ENCODE assay signal across 19 cellular contexts in genomic region chr9:37229882-37230482, GRCh38.
DNase-seq lines count a peak whose midpoint lies in the region; ATAC-seq and TF ChIP-seq lines count a peak whose summit lies in the region.
"Had no signal": no experiment of that assay in that cellular context is flagged by ENCODE, and none has a peak within 500 bp of the region (broad histone marks: within the 10 kb centered on the region; RNA-seq: fewer than 3 reads in every experiment).

No MANE protein-coding gene starts in this region.

- intact Hi-C loops in MCF 10A (cut with micrococcal nuclease) = no loop called here
- intact Hi-C loops in mammary epithelial cell (cut with micrococcal nuclease) = no loop called here
- intact Hi-C loops in ascending aorta (cut with DNase I) = no loop called here

- H3K9me3 ChIP-seq in mammary epithelial cell (replicated peaks; ENCODE audit: insufficient read depth, low read length) = no peaks in the 10 kb centered on the region
- no peaks in the 10 kb centered on the region for H3K9me3 ChIP-seq in fibroblast of lung (ENCODE audit: control insufficient read depth, insufficient read depth, low read depth, low read length)
- no peaks in the 10 kb centered on the region for H3K9me3 ChIP-seq in ascending aorta
- H3K9me3 ChIP-seq: psoas muscle had no signal

- no peak overlapping the region for H3K4me3 ChIP-seq in mammary epithelial cell (replicated peaks in 1 of 3; ENCODE audit: insufficient read depth in 1 of 3, low read depth in 2 of 3, low read length in 3 of 3)
- H3K4me3 ChIP-seq in fibroblast of lung (replicated peaks in 1 of 4; ENCODE audit: control extremely low read depth in 1 of 4, insufficient read depth in 1 of 4, low read depth in 3 of 4, low read length in 4 of 4) = no peak overlapping the region
- no peak overlapping the region for H3K4me3 ChIP-seq in ascending aorta
- H3K4me3 ChIP-seq: psoas muscle had no signal

- POLR2A ChIA-PET in MCF 10A (lab: Yijun Ruan, JAX) = interaction anchor here (0.9 kb wide), 1 partner anchor 13 kb away, joined by 6 read pairs; no protein-coding TSS in a partner anchor

- no peak overlapping the region for H3K4me2 ChIP-seq in mammary epithelial cell (ENCODE audit: insufficient read depth, low read depth, low read length)
- H3K4me2 ChIP-seq in fibroblast of lung (ENCODE audit: extremely low read depth, insufficient read depth, low read length) = no peak overlapping the region

- no peaks in the 10 kb centered on the region for H3K79me2 ChIP-seq in mammary epithelial cell (ENCODE audit: insufficient read depth, low read length)
- no peaks in the 10 kb centered on the region for H3K79me2 ChIP-seq in fibroblast of lung (ENCODE audit: control insufficient read depth, insufficient read depth, low read length)

- H3K4me3 Mint-ChIP-seq in MCF 10A (ENCODE audit: unreplicated experiment) = no peak overlapping the region
- no peak overlapping the region for H3K4me3 Mint-ChIP-seq in immature natural killer cell
- H3K4me3 Mint-ChIP-seq in glutamatergic neuron (ENCODE audit: unreplicated experiment) = no peak overlapping the region
- H3K4me3 Mint-ChIP-seq: CD4-positive, CD25-positive, alpha-beta regulatory T cell; memory B cell; nephron progenitor cell; stimulated activated naive B cell treated with anti-CD40 and anti-IgM and Interleukin-4, amounts not matched to agents 10 μg/mL and 1 μg/mL and 100 μg/mL, for 72 hours; T-cell had no signal

- no peak overlapping the region for H3K27ac ChIP-seq in mammary epithelial cell (ENCODE audit: insufficient read depth, low read depth, low read length)
- H3K27ac ChIP-seq in fibroblast of lung (ENCODE audit: insufficient read depth, low read length) = no peak overlapping the region
- H3K27ac ChIP-seq in ascending aorta = no peak overlapping the region
- H3K27ac ChIP-seq: psoas muscle had no signal

- 94% methylated on average over 4 of the region's 4 CpGs for WGBS in mammary epithelial cell (ENCODE audit: low coverage, missing lambda C conversion rate)

- peak; percentile 54 for DNase-seq in MCF 10A (ENCODE audit: unreplicated experiment)
- DNase-seq in mammary epithelial cell = no peak
- peak; percentile 18 for DNase-seq in RKO (ENCODE audit: low spot score)
- peak; percentile 6 to 44 for DNase-seq in fibroblast of lung (ENCODE audit: low read depth in 2 of 2)
- no peak for DNase-seq in immature natural killer cell
- DNase-seq in ascending aorta (ENCODE audit: low spot score in 2 of 2) = no peak
- no peak for DNase-seq in glutamatergic neuron
- DNase-seq: CD4-positive, CD25-positive, alpha-beta regulatory T cell; NCI-H1048; NCI-H2081 treated with DMSO at 0.1 percent for 48 hours; NCI-H774; nephron progenitor cell; psoas muscle; stimulated activated CD4-positive, alpha-beta T cell treated with anti-CD3 and anti-CD28 coated beads, Interleukin-12 subunit alpha, Interleukin-12 subunit beta, amount 100 ng/mL, for 4 hours; stimulated activated naive B cell treated with anti-CD40 and anti-IgM and Interleukin-4, amounts not matched to agents 10 μg/mL and 1 μg/mL and 100 μg/mL, for 72 hours; T-cell; trophoblast cell had no signal

- no peaks in the 10 kb centered on the region for H3K27me3 Mint-ChIP-seq in MCF 10A (ENCODE audit: insufficient read depth, unreplicated experiment)
- H3K27me3 Mint-ChIP-seq in immature natural killer cell (ENCODE audit: low read depth in 3 of 3) = no peaks in the 10 kb centered on the region
- no peaks in the 10 kb centered on the region for H3K27me3 Mint-ChIP-seq in glutamatergic neuron (ENCODE audit: unreplicated experiment)
- H3K27me3 Mint-ChIP-seq: CD4-positive, CD25-positive, alpha-beta regulatory T cell; memory B cell; stimulated activated naive B cell treated with anti-CD40 and anti-IgM and Interleukin-4, amounts not matched to agents 10 μg/mL and 1 μg/mL and 100 μg/mL, for 72 hours; T-cell had no signal

- no peak for ATAC-seq in GM19328 (IDR thresholded peaks at IDR 0.05; ENCODE audit: unreplicated experiment)
- ATAC-seq: psoas muscle; stimulated activated naive B cell treated with anti-CD40 and anti-IgM and Interleukin-4, amounts not matched to agents 10 μg/mL and 1 μg/mL and 100 μg/mL, for 72 hours; T-cell had no signal

- H3K27me3 ChIP-seq in mammary epithelial cell (ENCODE audit: insufficient read depth, low read length) = no peaks in the 10 kb centered on the region
- H3K27me3 ChIP-seq in fibroblast of lung (ENCODE audit: control insufficient read depth, insufficient read depth, low read length) = no peaks in the 10 kb centered on the region
- no peaks in the 10 kb centered on the region for H3K27me3 ChIP-seq in ascending aorta

- H3K36me3 ChIP-seq in mammary epithelial cell (ENCODE audit: insufficient read depth, low read length) = peaks cover 2% of the 10 kb centered on the region
- no peaks in the 10 kb centered on the region for H3K36me3 ChIP-seq in fibroblast of lung (ENCODE audit: control insufficient read depth, insufficient read depth, low read length)
- no peaks in the 10 kb centered on the region for H3K36me3 ChIP-seq in ascending aorta

- no TSS peak for BruUV-seq in MCF 10A (replicated peaks; lab: Mats Ljungman, UMichigan)
- no TSS peak for BruUV-seq in mammary epithelial cell (replicated peaks; lab: Mats Ljungman, UMichigan)

- H2AFZ ChIP-seq in mammary epithelial cell (ENCODE audit: low read depth, low read length) (no peak overlapping the region), fibroblast of lung (ENCODE audit: low read length) (no peak overlapping the region)

- peaks cover 7% of the 10 kb centered on the region for H3K9me3 Mint-ChIP-seq in MCF 10A (ENCODE audit: unreplicated experiment)
- no peaks in the 10 kb centered on the region for H3K9me3 Mint-ChIP-seq in immature natural killer cell
- H3K9me3 Mint-ChIP-seq in glutamatergic neuron (ENCODE audit: unreplicated experiment) = no peaks in the 10 kb centered on the region
- H3K9me3 Mint-ChIP-seq: nephron progenitor cell, T-cell had no signal

- TF ChIP-seq CTCF in MCF 10A (IDR thresholded peaks at IDR 0.05; ENCODE audit: unreplicated experiment) (no peak), mammary epithelial cell (conservative IDR thresholded peaks at IDR 0.05 in 1 of 2, IDR thresholded peaks at IDR 0.05 in 1 of 2; ENCODE audit: extremely low read depth in 1 of 2, insufficient read depth in 1 of 2, low read depth in 1 of 2, low read length in 2 of 2) (no peak), fibroblast of lung (conservative IDR thresholded peaks at IDR 0.05 in 1 of 2, IDR thresholded peaks at IDR 0.05 in 1 of 2; ENCODE audit: low read depth in 1 of 2, low read length in 2 of 2) (no peak), ascending aorta (IDR thresholded peaks at IDR 0.05) (no peak), glutamatergic neuron (IDR thresholded peaks at IDR 0.05; ENCODE audit: partially characterized antibody, unreplicated experiment) (no peak)

- H3K4me1 ChIP-seq in mammary epithelial cell (ENCODE audit: insufficient read depth, low read length) = no peaks in the 10 kb centered on the region
- H3K4me1 ChIP-seq in fibroblast of lung (ENCODE audit: control insufficient read depth, extremely low read depth, insufficient read depth, low read length) = no peaks in the 10 kb centered on the region
- no peaks in the 10 kb centered on the region for H3K4me1 ChIP-seq in ascending aorta
- H3K4me1 ChIP-seq: psoas muscle had no signal

- H3K4me1 Mint-ChIP-seq in MCF 10A (ENCODE audit: insufficient read depth, unreplicated experiment) = no peaks in the 10 kb centered on the region
- H3K4me1 Mint-ChIP-seq in immature natural killer cell = peaks cover 18 to 32% of the 10 kb centered on the region in 2 donors
- no peaks in the 10 kb centered on the region for H3K4me1 Mint-ChIP-seq in glutamatergic neuron (ENCODE audit: low read depth, unreplicated experiment)

- CTCF ChIA-PET in MCF 10A (lab: Yijun Ruan, JAX) (interaction anchor here (0.6 kb wide), 2 partner anchors 32 to 40 kb away, joined by 3 to 6 read pairs; no protein-coding TSS in a partner anchor), mammary epithelial cell (lab: Charles Lee; ENCODE audit: low non-redundant PET) (no interaction called here)

- H4K20me1 ChIP-seq in mammary epithelial cell (ENCODE audit: insufficient read depth, low read length) (no peaks in the 10 kb centered on the region), fibroblast of lung (ENCODE audit: control insufficient read depth, extremely low read depth, insufficient read depth, low read length) (no peaks in the 10 kb centered on the region)

- peak overlapping the region; percentile 49 for H3K27ac Mint-ChIP-seq in MCF 10A (ENCODE audit: low read depth, unreplicated experiment)
- H3K27ac Mint-ChIP-seq in immature natural killer cell = no peak overlapping the region
- H3K27ac Mint-ChIP-seq in glutamatergic neuron (ENCODE audit: unreplicated experiment) = no peak overlapping the region
- H3K27ac Mint-ChIP-seq: CD4-positive, CD25-positive, alpha-beta regulatory T cell; memory B cell; nephron progenitor cell; stimulated activated naive B cell treated with anti-CD40 and anti-IgM and Interleukin-4, amounts not matched to agents 10 μg/mL and 1 μg/mL and 100 μg/mL, for 72 hours; T-cell had no signal

- in situ Hi-C loops in mammary epithelial cell (cut with MboI; ENCODE audit: low sequenced_read_pairs in 2 of 2) = loop anchor here in 1 of 2 donors (5.0 kb wide), 1 partner anchor 37 kb away; no protein-coding TSS in a partner anchor

- dilution Hi-C loops in mammary epithelial cell (cut with HindIII; ENCODE audit: low sequenced_read_pairs) = no loop called here

- H3K9ac ChIP-seq in mammary epithelial cell (ENCODE audit: insufficient read depth, low read length) (no peak overlapping the region), fibroblast of lung (ENCODE audit: insufficient read depth, low read length) (no peak overlapping the region)

- H3K36me3 Mint-ChIP-seq in MCF 10A (ENCODE audit: insufficient read depth, unreplicated experiment) (peaks cover 8% of the 10 kb centered on the region), immature natural killer cell (peaks cover 3 to 7% (median 5%) of the 10 kb centered on the region in 3 donors), glutamatergic neuron (ENCODE audit: unreplicated experiment) (no peaks in the 10 kb centered on the region)

Comparison
In these comparisons a context has a peak if more than half of its experiments do, and no peak if none do; other contexts are left out.
1. DNase-seq: peak in MCF 10A (single experiment), RKO (single experiment) and fibroblast of lung (2 of 2); none in mammary epithelial cell (single experiment), immature natural killer cell (0 of 3), ascending aorta (0 of 2) and glutamatergic neuron (single experiment).